Comparison of ENCODE assay signal across 1 cellular context in the genomic region with DNA sequence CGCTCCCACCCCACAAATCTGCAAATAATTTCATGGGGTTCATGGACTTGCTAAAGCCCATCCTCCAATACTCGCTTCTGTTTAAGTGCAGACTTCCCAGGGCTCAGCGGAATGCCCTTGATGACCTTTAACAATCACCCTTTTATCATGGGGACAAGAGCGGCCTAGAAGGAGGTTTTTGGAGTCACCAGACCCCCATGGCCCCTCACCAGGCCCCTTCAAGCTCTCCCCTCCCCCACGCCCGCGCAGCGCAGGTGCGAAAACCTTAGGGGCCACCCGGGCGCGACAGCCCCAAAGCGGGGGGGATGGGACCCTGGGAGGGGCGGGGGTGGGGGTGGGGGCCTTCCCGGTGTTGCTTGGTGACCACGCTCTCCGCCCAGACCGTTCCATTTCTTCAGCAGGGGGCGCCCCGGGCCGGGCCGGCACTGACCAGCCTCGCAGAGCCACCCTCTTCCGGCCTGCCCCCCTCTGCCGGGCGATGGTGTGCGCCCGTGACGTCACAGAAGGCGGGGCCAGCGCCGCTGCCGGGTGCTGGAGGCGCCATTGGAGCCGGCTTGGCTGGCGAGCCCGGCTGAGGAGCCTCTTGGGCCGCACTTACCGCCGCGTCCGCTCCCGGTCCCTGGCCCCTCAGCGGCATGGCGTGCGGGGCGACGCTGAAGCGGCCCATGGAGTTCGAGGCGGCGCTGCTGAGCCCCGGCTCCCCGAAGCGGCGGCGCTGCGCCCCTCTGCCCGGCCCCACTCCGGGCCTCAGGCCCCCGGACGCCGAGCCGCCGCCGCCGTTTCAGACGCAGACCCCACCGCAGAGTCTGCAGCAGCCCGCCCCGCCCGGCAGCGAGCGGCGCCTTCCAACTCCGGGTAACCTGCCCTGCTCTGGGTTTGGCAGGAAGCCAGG.
TF ChIP-seq lines count a peak whose summit lies in the region.

A gene with protein sequence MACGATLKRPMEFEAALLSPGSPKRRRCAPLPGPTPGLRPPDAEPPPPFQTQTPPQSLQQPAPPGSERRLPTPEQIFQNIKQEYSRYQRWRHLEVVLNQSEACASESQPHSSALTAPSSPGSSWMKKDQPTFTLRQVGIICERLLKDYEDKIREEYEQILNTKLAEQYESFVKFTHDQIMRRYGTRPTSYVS (plus strand): TSS at position 531 of the 892 bp plus-strand sequence. CDS start 105 bp downstream, at position 636.

TF ChIP-seq in K562, 482 proteins besides CTCF, POLR2A, EP300 and RAD21 (continued from another document and continues in another):
- TF ChIP-seq, protein P1, sequence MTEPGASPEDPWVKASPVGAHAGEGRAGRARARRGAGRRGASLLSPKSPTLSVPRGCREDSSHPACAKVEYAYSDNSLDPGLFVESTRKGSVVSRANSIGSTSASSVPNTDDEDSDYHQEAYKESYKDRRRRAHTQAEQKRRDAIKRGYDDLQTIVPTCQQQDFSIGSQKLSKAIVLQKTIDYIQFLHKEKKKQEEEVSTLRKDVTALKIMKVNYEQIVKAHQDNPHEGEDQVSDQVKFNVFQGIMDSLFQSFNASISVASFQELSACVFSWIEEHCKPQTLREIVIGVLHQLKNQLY (CRISPR knock-in tag; conservative IDR thresholded peaks at IDR 0.05), result no peak
- TF ChIP-seq NR1H2 (CRISPR knock-in tag; IDR thresholded peaks at IDR 0.05) (no peak), NEUROD1 (IDR thresholded peaks at IDR 0.05; ENCODE audit: borderline replicate concordance, low read depth, low read length, partially characterized antibody) (peak; percentile 96), SMARCA5 (IDR thresholded peaks at IDR 0.05) (no peak), HDAC3 (IDR thresholded peaks at IDR 0.05; ENCODE audit: borderline replicate concordance, partially characterized antibody) (peak; percentile 29), ZNF589 (CRISPR knock-in tag; IDR thresholded peaks at IDR 0.05; ENCODE audit: low read depth) (no peak), ZNF121 (CRISPR knock-in tag; conservative IDR thresholded peaks at IDR 0.05) (no peak), IRF2 (CRISPR knock-in tag; IDR thresholded peaks at IDR 0.05) (no peak), XRCC3 (IDR thresholded peaks at IDR 0.05) (no peak), MYC (IDR thresholded peaks at IDR 0.05; ENCODE audit: low read depth, low read length) (peak; percentile 66; the same call in 1 of the 2 replicates), MYC (CRISPR knock-in tag; IDR thresholded peaks at IDR 0.05; ENCODE audit: borderline replicate concordance, low read depth) (no peak), JUN (IDR thresholded peaks at IDR 0.05; ENCODE audit: borderline replicate concordance, low read depth, low read length) (peak; percentile 65), JUN (CRISPR knock-in tag; IDR thresholded peaks at IDR 0.05; ENCODE audit: borderline replicate concordance) (no peak), ZNF780A (CRISPR knock-in tag; IDR thresholded peaks at IDR 0.05) (no peak), RFX7 (CRISPR knock-in tag; IDR thresholded peaks at IDR 0.05) (no peak), U2AF1 (optimal IDR thresholded peaks at IDR 0.05; ENCODE audit: low read depth, low read length) (peak; percentile 96), SETDB1 (IDR thresholded peaks at IDR 0.05; ENCODE audit: low read length) (no peak), DNMT1 (IDR thresholded peaks at IDR 0.05) (no peak), EGR1 (conservative IDR thresholded peaks at IDR 0.05) (peak; percentile 56), SNRNP70 (optimal IDR thresholded peaks at IDR 0.05; ENCODE audit: low read depth, low read length) (no peak), NFATC3 (IDR thresholded peaks at IDR 0.05) (no peak), ZNF644 (tag; IDR thresholded peaks at IDR 0.05; ENCODE audit: low read depth) (no peak; the same call in 1 of the 2 replicates), ZNF583 (CRISPR knock-in tag; IDR thresholded peaks at IDR 0.05) (peak; percentile 72; the same call in 1 of the 2 replicates), CBX5 (IDR thresholded peaks at IDR 0.05; ENCODE audit: borderline replicate concordance, low read depth) (no peak), ZFPM2 (CRISPR knock-in tag; IDR thresholded peaks at IDR 0.05) (0 out of 2 replicates have a peak, but pooled peaks have one; percentile 54), SRSF1 (IDR thresholded peaks at IDR 0.05; ENCODE audit: low read depth, low read length) (no peak), FOXM1 (IDR thresholded peaks at IDR 0.05; ENCODE audit: low read depth) (0 out of 2 replicates have a peak, but pooled peaks have one; percentile 26), FOXM1 (CRISPR knock-in tag; IDR thresholded peaks at IDR 0.05; ENCODE audit: low read depth) (0 out of 2 replicates have a peak, but pooled peaks have one; percentile 19), CTBP1 (IDR thresholded peaks at IDR 0.05; ENCODE audit: borderline replicate concordance) (peak; percentile 46; the same call in 1 of the 2 replicates)
- TF ChIP-seq, protein P2, sequence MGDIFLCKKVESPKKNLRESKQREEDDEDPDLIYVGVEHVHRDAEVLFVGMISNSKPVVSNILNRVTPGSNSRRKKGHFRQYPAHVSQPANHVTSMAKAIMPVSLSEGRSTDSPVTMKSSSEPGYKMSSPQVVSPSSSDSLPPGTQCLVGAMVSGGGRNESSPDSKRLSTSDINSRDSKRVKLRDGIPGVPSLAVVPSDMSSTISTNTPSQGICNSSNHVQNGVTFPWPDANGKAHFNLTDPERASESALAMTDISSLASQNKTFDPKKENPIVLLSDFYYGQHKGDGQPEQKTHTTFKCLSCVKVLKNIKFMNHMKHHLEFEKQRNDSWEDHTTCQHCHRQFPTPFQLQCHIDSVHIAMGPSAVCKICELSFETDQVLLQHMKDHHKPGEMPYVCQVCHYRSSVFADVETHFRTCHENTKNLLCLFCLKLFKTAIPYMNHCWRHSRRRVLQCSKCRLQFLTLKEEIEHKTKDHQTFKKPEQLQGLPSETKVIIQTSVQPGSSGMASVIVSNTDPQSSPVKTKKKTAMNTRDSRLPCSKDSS (IDR thresholded peaks at IDR 0.05; ENCODE audit: low read depth, partially characterized antibody), result no peak
- TF ChIP-seq, protein P3, sequence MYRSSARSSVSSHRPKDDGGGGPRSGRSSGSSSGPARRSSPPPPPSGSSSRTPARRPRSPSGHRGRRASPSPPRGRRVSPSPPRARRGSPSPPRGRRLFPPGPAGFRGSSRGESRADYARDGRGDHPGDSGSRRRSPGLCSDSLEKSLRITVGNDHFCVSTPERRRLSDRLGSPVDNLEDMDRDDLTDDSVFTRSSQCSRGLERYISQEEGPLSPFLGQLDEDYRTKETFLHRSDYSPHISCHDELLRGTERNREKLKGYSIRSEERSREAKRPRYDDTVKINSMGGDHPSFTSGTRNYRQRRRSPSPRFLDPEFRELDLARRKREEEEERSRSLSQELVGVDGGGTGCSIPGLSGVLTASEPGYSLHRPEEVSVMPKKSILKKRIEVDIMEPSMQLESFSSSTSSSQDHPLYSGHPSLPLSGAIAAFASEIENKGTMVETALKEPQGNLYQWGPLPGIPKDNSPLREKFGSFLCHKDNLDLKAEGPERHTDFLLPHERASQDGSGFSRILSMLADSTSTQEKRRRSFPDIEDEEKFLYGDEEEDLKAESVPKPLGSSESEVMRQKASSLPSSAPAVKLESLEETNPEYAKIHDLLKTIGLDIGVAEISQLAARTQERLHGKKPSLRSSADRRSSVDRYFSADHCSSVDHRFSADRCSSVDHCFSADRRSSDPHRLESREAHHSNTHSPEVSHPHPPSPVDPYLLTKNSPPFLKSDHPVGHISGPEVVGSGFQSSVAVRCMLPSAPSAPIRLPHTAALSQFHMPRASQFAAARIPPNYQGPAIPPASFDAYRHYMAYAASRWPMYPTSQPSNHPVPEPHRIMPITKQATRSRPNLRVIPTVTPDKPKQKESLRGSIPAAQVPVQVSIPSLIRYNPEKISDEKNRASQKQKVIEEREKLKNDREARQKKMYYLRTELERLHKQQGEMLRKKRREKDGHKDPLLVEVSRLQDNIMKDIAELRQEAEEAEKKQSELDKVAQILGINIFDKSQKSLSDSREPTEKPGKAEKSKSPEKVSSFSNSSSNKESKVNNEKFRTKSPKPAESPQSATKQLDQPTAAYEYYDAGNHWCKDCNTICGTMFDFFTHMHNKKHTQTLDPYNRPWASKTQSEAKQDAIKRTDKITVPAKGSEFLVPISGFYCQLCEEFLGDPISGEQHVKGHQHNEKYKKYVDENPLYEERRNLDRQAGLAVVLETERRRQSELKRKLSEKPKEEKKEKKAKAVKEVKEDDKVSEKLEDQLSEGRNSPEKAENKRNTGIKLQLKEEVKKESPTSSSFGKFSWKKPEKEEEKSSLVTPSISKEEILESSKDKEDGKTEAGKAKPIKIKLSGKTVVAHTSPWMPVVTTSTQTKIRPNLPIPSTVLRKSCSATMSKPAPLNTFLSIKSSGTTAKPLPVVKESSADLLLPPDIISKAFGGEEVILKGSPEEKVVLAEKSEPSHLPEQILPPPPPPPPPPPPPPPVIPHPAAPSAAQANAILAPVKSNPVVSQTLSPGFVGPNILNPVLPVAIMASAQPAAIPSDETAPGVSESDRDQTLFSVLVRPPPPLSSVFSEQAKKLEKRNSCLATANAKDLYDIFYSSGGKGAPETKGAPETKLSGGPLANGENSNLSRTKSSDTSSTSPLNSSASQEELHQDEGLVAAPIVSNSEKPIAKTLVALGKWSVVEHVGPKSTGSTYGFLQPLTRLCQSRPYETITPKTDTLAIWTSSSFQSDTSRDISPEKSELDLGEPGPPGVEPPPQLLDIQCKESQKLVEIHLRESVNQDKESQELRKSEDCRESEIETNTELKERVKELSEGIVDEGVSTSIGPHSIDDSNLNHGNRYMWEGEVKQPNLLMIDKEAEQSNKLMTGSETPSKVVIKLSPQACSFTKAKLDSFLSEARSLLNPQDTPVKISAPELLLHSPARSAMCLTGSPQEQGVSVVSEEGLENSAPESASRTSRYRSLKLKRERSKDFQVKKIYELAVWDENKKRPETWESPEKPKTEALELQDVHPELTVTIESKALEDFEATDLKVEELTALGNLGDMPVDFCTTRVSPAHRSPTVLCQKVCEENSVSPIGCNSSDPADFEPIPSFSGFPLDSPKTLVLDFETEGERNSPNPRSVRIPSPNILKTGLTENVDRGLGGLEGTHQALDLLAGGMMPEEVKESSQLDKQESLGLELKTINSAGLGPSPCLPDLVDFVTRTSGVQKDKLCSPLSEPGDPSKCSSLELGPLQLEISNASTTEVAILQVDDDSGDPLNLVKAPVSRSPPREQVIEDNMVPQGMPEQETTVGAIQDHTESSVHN (IDR thresholded peaks at IDR 0.05; ENCODE audit: borderline replicate concordance in 1 of 2, low read depth in 1 of 2), result no peak
- TF ChIP-seq, protein P4, sequence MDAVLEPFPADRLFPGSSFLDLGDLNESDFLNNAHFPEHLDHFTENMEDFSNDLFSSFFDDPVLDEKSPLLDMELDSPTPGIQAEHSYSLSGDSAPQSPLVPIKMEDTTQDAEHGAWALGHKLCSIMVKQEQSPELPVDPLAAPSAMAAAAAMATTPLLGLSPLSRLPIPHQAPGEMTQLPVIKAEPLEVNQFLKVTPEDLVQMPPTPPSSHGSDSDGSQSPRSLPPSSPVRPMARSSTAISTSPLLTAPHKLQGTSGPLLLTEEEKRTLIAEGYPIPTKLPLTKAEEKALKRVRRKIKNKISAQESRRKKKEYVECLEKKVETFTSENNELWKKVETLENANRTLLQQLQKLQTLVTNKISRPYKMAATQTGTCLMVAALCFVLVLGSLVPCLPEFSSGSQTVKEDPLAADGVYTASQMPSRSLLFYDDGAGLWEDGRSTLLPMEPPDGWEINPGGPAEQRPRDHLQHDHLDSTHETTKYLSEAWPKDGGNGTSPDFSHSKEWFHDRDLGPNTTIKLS (IDR thresholded peaks at IDR 0.05; ENCODE audit: borderline replicate concordance, low read depth), result no peak; the same call in 1 of the 2 replicates
- TF ChIP-seq, protein P5, sequence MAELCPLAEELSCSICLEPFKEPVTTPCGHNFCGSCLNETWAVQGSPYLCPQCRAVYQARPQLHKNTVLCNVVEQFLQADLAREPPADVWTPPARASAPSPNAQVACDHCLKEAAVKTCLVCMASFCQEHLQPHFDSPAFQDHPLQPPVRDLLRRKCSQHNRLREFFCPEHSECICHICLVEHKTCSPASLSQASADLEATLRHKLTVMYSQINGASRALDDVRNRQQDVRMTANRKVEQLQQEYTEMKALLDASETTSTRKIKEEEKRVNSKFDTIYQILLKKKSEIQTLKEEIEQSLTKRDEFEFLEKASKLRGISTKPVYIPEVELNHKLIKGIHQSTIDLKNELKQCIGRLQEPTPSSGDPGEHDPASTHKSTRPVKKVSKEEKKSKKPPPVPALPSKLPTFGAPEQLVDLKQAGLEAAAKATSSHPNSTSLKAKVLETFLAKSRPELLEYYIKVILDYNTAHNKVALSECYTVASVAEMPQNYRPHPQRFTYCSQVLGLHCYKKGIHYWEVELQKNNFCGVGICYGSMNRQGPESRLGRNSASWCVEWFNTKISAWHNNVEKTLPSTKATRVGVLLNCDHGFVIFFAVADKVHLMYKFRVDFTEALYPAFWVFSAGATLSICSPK (IDR thresholded peaks at IDR 0.05; ENCODE audit: borderline replicate concordance), result no peak
- TF ChIP-seq, protein P6, sequence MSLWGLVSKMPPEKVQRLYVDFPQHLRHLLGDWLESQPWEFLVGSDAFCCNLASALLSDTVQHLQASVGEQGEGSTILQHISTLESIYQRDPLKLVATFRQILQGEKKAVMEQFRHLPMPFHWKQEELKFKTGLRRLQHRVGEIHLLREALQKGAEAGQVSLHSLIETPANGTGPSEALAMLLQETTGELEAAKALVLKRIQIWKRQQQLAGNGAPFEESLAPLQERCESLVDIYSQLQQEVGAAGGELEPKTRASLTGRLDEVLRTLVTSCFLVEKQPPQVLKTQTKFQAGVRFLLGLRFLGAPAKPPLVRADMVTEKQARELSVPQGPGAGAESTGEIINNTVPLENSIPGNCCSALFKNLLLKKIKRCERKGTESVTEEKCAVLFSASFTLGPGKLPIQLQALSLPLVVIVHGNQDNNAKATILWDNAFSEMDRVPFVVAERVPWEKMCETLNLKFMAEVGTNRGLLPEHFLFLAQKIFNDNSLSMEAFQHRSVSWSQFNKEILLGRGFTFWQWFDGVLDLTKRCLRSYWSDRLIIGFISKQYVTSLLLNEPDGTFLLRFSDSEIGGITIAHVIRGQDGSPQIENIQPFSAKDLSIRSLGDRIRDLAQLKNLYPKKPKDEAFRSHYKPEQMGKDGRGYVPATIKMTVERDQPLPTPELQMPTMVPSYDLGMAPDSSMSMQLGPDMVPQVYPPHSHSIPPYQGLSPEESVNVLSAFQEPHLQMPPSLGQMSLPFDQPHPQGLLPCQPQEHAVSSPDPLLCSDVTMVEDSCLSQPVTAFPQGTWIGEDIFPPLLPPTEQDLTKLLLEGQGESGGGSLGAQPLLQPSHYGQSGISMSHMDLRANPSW (CRISPR knock-in tag; IDR thresholded peaks at IDR 0.05), result no peak
- TF ChIP-seq, protein P7, sequence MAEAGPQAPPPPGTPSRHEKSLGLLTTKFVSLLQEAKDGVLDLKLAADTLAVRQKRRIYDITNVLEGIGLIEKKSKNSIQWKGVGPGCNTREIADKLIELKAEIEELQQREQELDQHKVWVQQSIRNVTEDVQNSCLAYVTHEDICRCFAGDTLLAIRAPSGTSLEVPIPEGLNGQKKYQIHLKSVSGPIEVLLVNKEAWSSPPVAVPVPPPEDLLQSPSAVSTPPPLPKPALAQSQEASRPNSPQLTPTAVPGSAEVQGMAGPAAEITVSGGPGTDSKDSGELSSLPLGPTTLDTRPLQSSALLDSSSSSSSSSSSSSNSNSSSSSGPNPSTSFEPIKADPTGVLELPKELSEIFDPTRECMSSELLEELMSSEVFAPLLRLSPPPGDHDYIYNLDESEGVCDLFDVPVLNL (CRISPR knock-in tag; IDR thresholded peaks at IDR 0.05; ENCODE audit: low read depth), result no peak
